21 cellular contexts compared by ENCODE assay signal in genomic region chr3:168828536-168828935, GRCh38.
"Had no signal": no experiment of that assay in that cellular context is flagged by ENCODE, and none has a peak within 500 bp of the region (broad histone marks: within the 10 kb centered on the region; RNA-seq: fewer than 3 reads in every experiment).

No MANE protein-coding gene starts in this region.

- H3K4me3 ChIP-seq: breast epithelium, thoracic aorta, upper lobe of left lung had no signal

- H3K36me3 ChIP-seq: breast epithelium, thoracic aorta, upper lobe of left lung had no signal

- H3K4me3 Mint-ChIP-seq: activated CD4-positive, alpha-beta memory T cell treated with anti-CD3 and anti-CD28 coated beads, Interleukin-2, amount 10 ng/mL, durations not matched to agents 7 days and 5 days; activated naive CD4-positive, alpha-beta T cell treated with anti-CD3 and anti-CD28 coated beads for 36 hours; activated naive CD8-positive, alpha-beta T cell treated with anti-CD3 and anti-CD28 coated beads, Interleukin-2, amount 10 ng/mL, durations not matched to agents 7 days and 5 days; activated T-cell treated with anti-CD3 and anti-CD28 coated beads, Interleukin-2, amount 50 U/mL, for 72 hours; memory B cell; neural crest cell; T-helper 1 cell treated with Interleukin-12 subunit alpha and Interleukin-12 subunit beta and Interleukin-4 antibody, amounts not matched to agents 30 μg/mL and 1 μg/mL, for 36 hours had no signal

- H3K27me3 ChIP-seq: breast epithelium, upper lobe of left lung had no signal

- H3K36me3 Mint-ChIP-seq: activated naive CD8-positive, alpha-beta T cell treated with anti-CD3 and anti-CD28 coated beads, Interleukin-2, amount 10 ng/mL, durations not matched to agents 7 days and 5 days; memory B cell had no signal

- H3K9me3 Mint-ChIP-seq: activated naive CD4-positive, alpha-beta T cell treated with anti-CD3 and anti-CD28 coated beads for 36 hours; activated naive CD8-positive, alpha-beta T cell treated with anti-CD3 and anti-CD28 coated beads, Interleukin-2, amount 10 ng/mL, durations not matched to agents 7 days and 5 days; T-helper 1 cell treated with Interleukin-12 subunit alpha and Interleukin-12 subunit beta and Interleukin-4 antibody, amounts not matched to agents 30 μg/mL and 1 μg/mL, for 36 hours had no signal

- H3K9me3 ChIP-seq: breast epithelium, thoracic aorta, upper lobe of left lung had no signal

- H3K27ac Mint-ChIP-seq: activated CD4-positive, alpha-beta memory T cell treated with anti-CD3 and anti-CD28 coated beads, Interleukin-2, amount 10 ng/mL, durations not matched to agents 7 days and 5 days; activated naive CD4-positive, alpha-beta T cell treated with anti-CD3 and anti-CD28 coated beads for 36 hours; activated naive CD8-positive, alpha-beta T cell treated with anti-CD3 and anti-CD28 coated beads, Interleukin-2, amount 10 ng/mL, durations not matched to agents 7 days and 5 days; activated T-cell treated with anti-CD3 and anti-CD28 coated beads, Interleukin-2, amount 50 U/mL, for 72 hours; memory B cell; T-helper 1 cell treated with Interleukin-12 subunit alpha and Interleukin-12 subunit beta and Interleukin-4 antibody, amounts not matched to agents 30 μg/mL and 1 μg/mL, for 36 hours had no signal

- H3K4me1 Mint-ChIP-seq: activated CD4-positive, alpha-beta memory T cell treated with anti-CD3 and anti-CD28 coated beads, Interleukin-2, amount 10 ng/mL, durations not matched to agents 7 days and 5 days; activated naive CD8-positive, alpha-beta T cell treated with anti-CD3 and anti-CD28 coated beads, Interleukin-2, amount 10 ng/mL, durations not matched to agents 7 days and 5 days; memory B cell had no signal

- H3K27me3 Mint-ChIP-seq: activated CD4-positive, alpha-beta memory T cell treated with anti-CD3 and anti-CD28 coated beads, Interleukin-2, amount 10 ng/mL, durations not matched to agents 7 days and 5 days; activated naive CD8-positive, alpha-beta T cell treated with anti-CD3 and anti-CD28 coated beads, Interleukin-2, amount 10 ng/mL, durations not matched to agents 7 days and 5 days; memory B cell had no signal

- DNase-seq: activated CD4-positive, alpha-beta memory T cell treated with anti-CD3 and anti-CD28 coated beads, Interleukin-2, amount 10 ng/mL, durations not matched to agents 7 days and 5 days; activated CD4-positive, alpha-beta T cell treated with anti-CD3 and anti-CD28 coated beads for 48 hours; activated CD4-positive, CD25-positive, alpha-beta regulatory T cell; activated effector memory CD4-positive, alpha-beta T cell treated with Interleukin-2 at 50 U/mL for 16 hours; activated naive CD4-positive, alpha-beta T cell treated with anti-CD3 and anti-CD28 coated beads for 36 hours; activated naive CD8-positive, alpha-beta T cell treated with anti-CD3 and anti-CD28 coated beads, Interleukin-2, amount 10 ng/mL, durations not matched to agents 7 days and 5 days; activated T-cell treated with anti-CD3 and anti-CD28 coated beads, Interleukin-2, amount 50 U/mL, for 72 hours; amniotic stem cell; cortex of kidney; erythroblast; foreskin fibroblast; left cardiac atrium; stimulated activated CD4-positive, alpha-beta T cell treated with anti-CD3 and anti-CD28 coated beads, Interleukin-4, amount 100 ng/mL, for 1 hour; stimulated activated naive CD4-positive, alpha-beta T cell treated with Interleukin-2 at 50 U/mL for 16 hours; T1000; upper lobe of left lung had no signal

- ATAC-seq: activated T-cell treated with anti-CD3 and anti-CD28 coated beads, Interleukin-2, amount 50 U/mL, for 72 hours; left cardiac atrium had no signal

- H3K4me1 ChIP-seq: breast epithelium, upper lobe of left lung had no signal

- H3K27ac ChIP-seq: breast epithelium, thoracic aorta, upper lobe of left lung had no signal
